In the genomic region with DNA sequence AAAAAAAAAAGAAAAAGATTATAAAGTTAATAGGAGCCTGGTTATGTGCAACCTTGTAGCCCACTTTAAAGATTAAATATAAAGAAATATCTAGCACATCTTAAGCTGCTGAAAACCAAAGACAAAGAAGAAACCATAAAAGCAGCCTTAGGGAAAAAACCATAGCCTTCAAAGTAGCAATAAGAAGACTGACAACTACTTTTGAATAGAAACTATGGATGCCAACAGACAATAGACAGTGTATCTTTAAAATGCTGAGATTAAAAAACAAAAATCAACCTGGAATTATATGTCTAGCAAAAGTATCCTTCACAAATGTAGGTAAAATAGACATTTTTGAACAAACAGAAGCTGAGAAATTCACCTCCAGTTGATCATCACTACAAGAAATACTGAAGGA, we compare ENCODE assay signal across 2 cellular contexts.
TF ChIP-seq lines count a peak whose summit lies in the region.

No MANE protein-coding gene starts in this region.

TF ChIP-seq in HEK293T, 16 proteins besides CTCF, POLR2A, EP300 and RAD21:
- TF ChIP-seq LEF1 (IDR thresholded peaks at IDR 0.05; ENCODE audit: borderline replicate concordance): no peak
- peak; percentile 57; the same call in 1 of the 2 replicates for TF ChIP-seq ZNF384 (IDR thresholded peaks at IDR 0.05)
- TF ChIP-seq, protein P1, sequence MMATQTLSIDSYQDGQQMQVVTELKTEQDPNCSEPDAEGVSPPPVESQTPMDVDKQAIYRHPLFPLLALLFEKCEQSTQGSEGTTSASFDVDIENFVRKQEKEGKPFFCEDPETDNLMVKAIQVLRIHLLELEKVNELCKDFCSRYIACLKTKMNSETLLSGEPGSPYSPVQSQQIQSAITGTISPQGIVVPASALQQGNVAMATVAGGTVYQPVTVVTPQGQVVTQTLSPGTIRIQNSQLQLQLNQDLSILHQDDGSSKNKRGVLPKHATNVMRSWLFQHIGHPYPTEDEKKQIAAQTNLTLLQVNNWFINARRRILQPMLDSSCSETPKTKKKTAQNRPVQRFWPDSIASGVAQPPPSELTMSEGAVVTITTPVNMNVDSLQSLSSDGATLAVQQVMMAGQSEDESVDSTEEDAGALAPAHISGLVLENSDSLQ (IDR thresholded peaks at IDR 0.05): no peak
- TF ChIP-seq FOXM1 (IDR thresholded peaks at IDR 0.05; ENCODE audit: borderline replicate concordance): no peak

TF ChIP-seq in K562, 482 proteins besides CTCF, POLR2A, EP300 and RAD21:
- TF ChIP-seq SIN3B (IDR thresholded peaks at IDR 0.05; ENCODE audit: low read depth) (no peak), ETV1 (tag; conservative IDR thresholded peaks at IDR 0.05; ENCODE audit: low read depth) (no peak), ZNF224 (CRISPR knock-in tag; IDR thresholded peaks at IDR 0.05) (no peak), SAP30 (IDR thresholded peaks at IDR 0.05; ENCODE audit: borderline replicate concordance, insufficient read depth, low read depth, low read length, poor library complexity, severe bottlenecking) (no peak), RBM25 (IDR thresholded peaks at IDR 0.05; ENCODE audit: low read depth, low read length, severe bottlenecking) (no peak), ZNF316 (IDR thresholded peaks at IDR 0.05) (no peak), STAT5B (CRISPR knock-in tag; IDR thresholded peaks at IDR 0.05) (no peak), RBM14 (IDR thresholded peaks at IDR 0.05; ENCODE audit: borderline replicate concordance, insufficient read depth, low read depth, low read length) (no peak), CBX5 (IDR thresholded peaks at IDR 0.05; ENCODE audit: borderline replicate concordance, low read depth) (0 out of 2 replicates have a peak, but pooled peaks have one; percentile 43), HDAC1 (IDR thresholded peaks at IDR 0.05) (no peak), SMC3 (conservative IDR thresholded peaks at IDR 0.05; ENCODE audit: insufficient read depth, low read depth, low read length) (no peak), ZNF583 (CRISPR knock-in tag; IDR thresholded peaks at IDR 0.05) (no peak), CBX3 (IDR thresholded peaks at IDR 0.05; ENCODE audit: borderline replicate concordance in 1 of 2, low read length in 2 of 2) (peak in 1 of 2 experiments; percentile 78; a peak in 2 of 3 replicates)
- TF ChIP-seq, protein P2, sequence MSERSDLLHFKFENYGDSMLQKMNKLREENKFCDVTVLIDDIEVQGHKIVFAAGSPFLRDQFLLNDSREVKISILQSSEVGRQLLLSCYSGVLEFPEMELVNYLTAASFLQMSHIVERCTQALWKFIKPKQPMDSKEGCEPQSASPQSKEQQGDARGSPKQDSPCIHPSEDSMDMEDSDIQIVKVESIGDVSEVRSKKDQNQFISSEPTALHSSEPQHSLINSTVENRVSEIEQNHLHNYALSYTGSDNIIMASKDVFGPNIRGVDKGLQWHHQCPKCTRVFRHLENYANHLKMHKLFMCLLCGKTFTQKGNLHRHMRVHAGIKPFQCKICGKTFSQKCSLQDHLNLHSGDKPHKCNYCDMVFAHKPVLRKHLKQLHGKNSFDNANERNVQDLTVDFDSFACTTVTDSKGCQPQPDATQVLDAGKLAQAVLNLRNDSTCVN (CRISPR knock-in tag; IDR thresholded peaks at IDR 0.05): no peak
- TF ChIP-seq, protein P3, sequence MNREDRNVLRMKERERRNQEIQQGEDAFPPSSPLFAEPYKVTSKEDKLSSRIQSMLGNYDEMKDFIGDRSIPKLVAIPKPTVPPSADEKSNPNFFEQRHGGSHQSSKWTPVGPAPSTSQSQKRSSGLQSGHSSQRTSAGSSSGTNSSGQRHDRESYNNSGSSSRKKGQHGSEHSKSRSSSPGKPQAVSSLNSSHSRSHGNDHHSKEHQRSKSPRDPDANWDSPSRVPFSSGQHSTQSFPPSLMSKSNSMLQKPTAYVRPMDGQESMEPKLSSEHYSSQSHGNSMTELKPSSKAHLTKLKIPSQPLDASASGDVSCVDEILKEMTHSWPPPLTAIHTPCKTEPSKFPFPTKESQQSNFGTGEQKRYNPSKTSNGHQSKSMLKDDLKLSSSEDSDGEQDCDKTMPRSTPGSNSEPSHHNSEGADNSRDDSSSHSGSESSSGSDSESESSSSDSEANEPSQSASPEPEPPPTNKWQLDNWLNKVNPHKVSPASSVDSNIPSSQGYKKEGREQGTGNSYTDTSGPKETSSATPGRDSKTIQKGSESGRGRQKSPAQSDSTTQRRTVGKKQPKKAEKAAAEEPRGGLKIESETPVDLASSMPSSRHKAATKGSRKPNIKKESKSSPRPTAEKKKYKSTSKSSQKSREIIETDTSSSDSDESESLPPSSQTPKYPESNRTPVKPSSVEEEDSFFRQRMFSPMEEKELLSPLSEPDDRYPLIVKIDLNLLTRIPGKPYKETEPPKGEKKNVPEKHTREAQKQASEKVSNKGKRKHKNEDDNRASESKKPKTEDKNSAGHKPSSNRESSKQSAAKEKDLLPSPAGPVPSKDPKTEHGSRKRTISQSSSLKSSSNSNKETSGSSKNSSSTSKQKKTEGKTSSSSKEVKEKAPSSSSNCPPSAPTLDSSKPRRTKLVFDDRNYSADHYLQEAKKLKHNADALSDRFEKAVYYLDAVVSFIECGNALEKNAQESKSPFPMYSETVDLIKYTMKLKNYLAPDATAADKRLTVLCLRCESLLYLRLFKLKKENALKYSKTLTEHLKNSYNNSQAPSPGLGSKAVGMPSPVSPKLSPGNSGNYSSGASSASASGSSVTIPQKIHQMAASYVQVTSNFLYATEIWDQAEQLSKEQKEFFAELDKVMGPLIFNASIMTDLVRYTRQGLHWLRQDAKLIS (CRISPR knock-in tag; IDR thresholded peaks at IDR 0.05): no peak
- TF ChIP-seq, protein P4, sequence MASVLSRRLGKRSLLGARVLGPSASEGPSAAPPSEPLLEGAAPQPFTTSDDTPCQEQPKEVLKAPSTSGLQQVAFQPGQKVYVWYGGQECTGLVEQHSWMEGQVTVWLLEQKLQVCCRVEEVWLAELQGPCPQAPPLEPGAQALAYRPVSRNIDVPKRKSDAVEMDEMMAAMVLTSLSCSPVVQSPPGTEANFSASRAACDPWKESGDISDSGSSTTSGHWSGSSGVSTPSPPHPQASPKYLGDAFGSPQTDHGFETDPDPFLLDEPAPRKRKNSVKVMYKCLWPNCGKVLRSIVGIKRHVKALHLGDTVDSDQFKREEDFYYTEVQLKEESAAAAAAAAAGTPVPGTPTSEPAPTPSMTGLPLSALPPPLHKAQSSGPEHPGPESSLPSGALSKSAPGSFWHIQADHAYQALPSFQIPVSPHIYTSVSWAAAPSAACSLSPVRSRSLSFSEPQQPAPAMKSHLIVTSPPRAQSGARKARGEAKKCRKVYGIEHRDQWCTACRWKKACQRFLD (CRISPR knock-in tag; IDR thresholded peaks at IDR 0.05): no peak
- TF ChIP-seq, protein P5, sequence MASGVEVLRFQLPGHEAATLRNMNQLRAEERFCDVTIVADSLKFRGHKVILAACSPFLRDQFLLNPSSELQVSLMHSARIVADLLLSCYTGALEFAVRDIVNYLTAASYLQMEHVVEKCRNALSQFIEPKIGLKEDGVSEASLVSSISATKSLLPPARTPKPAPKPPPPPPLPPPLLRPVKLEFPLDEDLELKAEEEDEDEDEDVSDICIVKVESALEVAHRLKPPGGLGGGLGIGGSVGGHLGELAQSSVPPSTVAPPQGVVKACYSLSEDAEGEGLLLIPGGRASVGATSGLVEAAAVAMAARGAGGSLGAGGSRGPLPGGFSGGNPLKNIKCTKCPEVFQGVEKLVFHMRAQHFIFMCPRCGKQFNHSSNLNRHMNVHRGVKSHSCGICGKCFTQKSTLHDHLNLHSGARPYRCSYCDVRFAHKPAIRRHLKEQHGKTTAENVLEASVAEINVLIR (CRISPR knock-in tag; IDR thresholded peaks at IDR 0.05): no peak
